Comparison of ENCODE assay signal across 12 cellular contexts in the genomic region with DNA sequence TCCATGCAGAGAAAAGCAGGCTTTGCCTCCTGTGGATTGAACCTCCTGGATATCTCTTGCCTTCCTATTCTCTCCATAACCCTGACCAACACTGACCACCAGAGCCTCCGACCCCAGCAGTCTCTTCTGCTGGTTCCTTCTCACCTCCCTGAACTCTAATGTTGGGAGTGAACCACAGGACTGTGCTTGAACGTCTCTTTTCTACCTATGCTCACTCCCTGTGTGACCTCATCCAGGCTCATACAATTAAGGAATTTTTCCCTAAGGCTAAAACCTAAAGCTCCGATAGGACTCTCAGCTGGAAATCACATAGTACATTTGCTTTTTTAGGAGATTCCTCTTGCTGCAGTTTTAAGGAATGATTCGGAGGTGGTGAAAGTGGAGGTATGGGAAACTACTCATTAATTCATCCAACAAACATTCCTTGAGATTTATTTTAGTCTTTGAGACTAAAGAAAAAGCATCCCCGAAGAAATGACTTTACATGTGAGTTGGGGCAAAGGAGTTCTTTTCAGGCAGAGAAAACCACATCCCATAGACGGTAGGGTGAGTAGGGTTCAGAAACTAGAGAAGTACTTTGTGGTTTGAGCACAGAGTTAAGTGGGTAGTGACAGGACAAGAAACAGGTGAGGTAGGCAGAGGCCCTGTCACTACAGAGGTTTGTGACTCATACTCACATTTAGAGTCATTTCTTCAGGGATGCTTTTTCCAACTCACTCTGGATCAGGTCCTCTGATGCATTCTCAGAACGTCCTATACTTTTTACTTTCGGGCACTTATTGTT. TPM values are rescaled to one million over a fixed set of nuclear protein-coding genes. Genes with fewer than 3 reads are reported as not detected.
DNase-seq lines count a peak whose midpoint lies in the region; ATAC-seq, FAIRE-seq and TF ChIP-seq lines count a peak whose summit lies in the region.
"Had no signal": no experiment of that assay in that cellular context is flagged by ENCODE, and none has a peak within 500 bp of the region (broad histone marks: within the 10 kb centered on the region; RNA-seq: fewer than 3 reads in every experiment).

No MANE protein-coding gene starts in this region.

- TF ChIP-seq POLR2A in GM12891 (IDR thresholded peaks at IDR 0.05; ENCODE audit: low read depth, low read length): no peak
- TF ChIP-seq POLR2A in transverse colon (IDR thresholded peaks at IDR 0.05): no peak

- H3K4me1 ChIP-seq in transverse colon: no peaks in the 10 kb centered on the region
- H3K4me1 ChIP-seq: tibial artery had no signal

- in situ Hi-C loops in transverse colon (cut with MboI; ENCODE audit: low pct_ligation_motif_present in 1 of 4, low pct_unique_long_range_greater_than_20kb in 1 of 4, low sequenced_read_pairs in 3 of 4): no loop called here

- H3K9me3 ChIP-seq in transverse colon: no peaks in the 10 kb centered on the region
- H3K9me3 ChIP-seq: tibial artery had no signal

- no peak for TF ChIP-seq EP300 in transverse colon (IDR thresholded peaks at IDR 0.05; ENCODE audit: low read depth)

- no peaks in the 10 kb centered on the region for H3K36me3 ChIP-seq in transverse colon

- H3K36me3 Mint-ChIP-seq in activated naive CD4-positive, alpha-beta T cell treated with anti-CD3 and anti-CD28 coated beads, Interleukin-2, amount 50 U/mL, for 24 hours: no peaks in the 10 kb centered on the region
- no peaks in the 10 kb centered on the region for H3K36me3 Mint-ChIP-seq in chondrocyte (ENCODE audit: low read depth)

- intact Hi-C loops in transverse colon (cut with DNase I; ENCODE audit: low total_unique reads): no loop called here

- no peaks in the 10 kb centered on the region for H3K27me3 ChIP-seq in transverse colon
- H3K27me3 ChIP-seq: tibial artery had no signal

- no peak overlapping the region for H3K27ac ChIP-seq in transverse colon
- H3K27ac ChIP-seq: tibial artery had no signal

- peak overlapping the region; percentile 37 for H3K4me3 Mint-ChIP-seq in activated naive CD4-positive, alpha-beta T cell treated with anti-CD3 and anti-CD28 coated beads, Interleukin-2, amount 50 U/mL, for 24 hours
- no peak overlapping the region for H3K4me3 Mint-ChIP-seq in chondrocyte (ENCODE audit: unreplicated experiment)

- peak overlapping the region; percentile 6 for H3K27ac Mint-ChIP-seq in activated naive CD4-positive, alpha-beta T cell treated with anti-CD3 and anti-CD28 coated beads, Interleukin-2, amount 50 U/mL, for 24 hours
- no peak overlapping the region for H3K27ac Mint-ChIP-seq in chondrocyte (ENCODE audit: unreplicated experiment)

- no peaks in the 10 kb centered on the region for H3K9me3 Mint-ChIP-seq in activated naive CD4-positive, alpha-beta T cell treated with anti-CD3 and anti-CD28 coated beads, Interleukin-2, amount 50 U/mL, for 24 hours
- no peaks in the 10 kb centered on the region for H3K9me3 Mint-ChIP-seq in chondrocyte (ENCODE audit: low read depth)

- DNase-seq in GM12891 (ENCODE audit: insufficient read length, low spot score): peak; percentile 16
- DNase-seq in omental fat pad (ENCODE audit: low spot score): no peak
- no peak for DNase-seq in chondrocyte (ENCODE audit: low spot score)
- DNase-seq in transverse colon: no peak
- no peak for DNase-seq in NCI-H2227 (lab: John Stamatoyannopoulos, UW; ENCODE audit: unreplicated experiment)
- DNase-seq: activated CD8-positive, alpha-beta memory T cell treated with anti-CD3 and anti-CD28 coated beads, Interleukin-2, amount 50 U/mL, for 48 hours; NCI-H2081; tibial artery had no signal

- no peak overlapping the region for H3K4me3 ChIP-seq in transverse colon
- H3K4me3 ChIP-seq: tibial artery had no signal

- peak; percentile 67 for FAIRE-seq in GM12891 (lab: Jason Lieb, UNC)
- FAIRE-seq: G401.6 had no signal

- no peaks in the 10 kb centered on the region for H3K27me3 Mint-ChIP-seq in activated naive CD4-positive, alpha-beta T cell treated with anti-CD3 and anti-CD28 coated beads, Interleukin-2, amount 50 U/mL, for 24 hours
- peaks cover 9% of the 10 kb centered on the region for H3K27me3 Mint-ChIP-seq in chondrocyte (ENCODE audit: low read depth)

- peaks cover 14% of the 10 kb centered on the region for H3K4me1 Mint-ChIP-seq in activated naive CD4-positive, alpha-beta T cell treated with anti-CD3 and anti-CD28 coated beads, Interleukin-2, amount 50 U/mL, for 24 hours
- peaks cover 4% of the 10 kb centered on the region for H3K4me1 Mint-ChIP-seq in chondrocyte (ENCODE audit: low read depth)

- WGBS in transverse colon (ENCODE audit: low coverage in 1 of 2), 2 donors: 52 to 53% methylated on average over 6 to 8 of the region's 8 CpGs

- peak; percentile 100 for ATAC-seq in GM19463 (IDR thresholded peaks at IDR 0.05; ENCODE audit: unreplicated experiment)
- ATAC-seq in HG03135 (IDR thresholded peaks at IDR 0.05; ENCODE audit: unreplicated experiment): peak; percentile 90
- ATAC-seq in omental fat pad (ENCODE audit: low FRiP score): no peak

- TF ChIP-seq CTCF in omental fat pad (IDR thresholded peaks at IDR 0.05) (no peak), chondrocyte (IDR thresholded peaks at IDR 0.05) (no peak), transverse colon (IDR thresholded peaks at IDR 0.05) (no peak)

TF ChIP-seq in GM12891, 5 proteins besides CTCF, POLR2A, EP300 and RAD21:
- TF ChIP-seq SPI1 (IDR thresholded peaks at IDR 0.05; ENCODE audit: low read depth, low read length) (no peak), TAF1 (IDR thresholded peaks at IDR 0.05; ENCODE audit: low read depth, low read length) (no peak), POLR2AphosphoS5 (IDR thresholded peaks at IDR 0.05; ENCODE audit: low read depth, low read length) (no peak), PAX5 (IDR thresholded peaks at IDR 0.05; ENCODE audit: insufficient read depth, low read length, severe bottlenecking) (no peak), POU2F2 (IDR thresholded peaks at IDR 0.05; ENCODE audit: low read depth, low read length) (no peak)
TF ChIP-seq in GM12891: peak in this region for 0.

RNA-seq across cellular contexts. Expression of a gene that starts 30.8 kb away (rescaled TPM):
- polyA plus RNA-seq in GM12891 (2012; ENCODE audit: low read depth, missing spikeins): not detected
- total RNA-seq in omental fat pad (1 to 10 TPM in 3 of 4 donors, under 1 TPM in 1; 0.84 to 9.3 (median 1.5) TPM), chondrocyte (0.22 to 0.54 TPM (median 0.35 TPM) in 3 replicates), transverse colon (1 to 10 TPM; 1.9 to 7.8 (median 4.8) TPM)
